28 cellular contexts compared by ENCODE assay signal in genomic region chr5:95084757-95085156, GRCh38.
DNase-seq lines count a peak whose midpoint lies in the region; ATAC-seq, FAIRE-seq and TF ChIP-seq lines count a peak whose summit lies in the region.
"Had no signal": no experiment of that assay in that cellular context is flagged by ENCODE, and none has a peak within 500 bp of the region (broad histone marks: within the 10 kb centered on the region; RNA-seq: fewer than 3 reads in every experiment).

No MANE protein-coding gene starts in this region.

- peaks cover 1% of the 10 kb centered on the region for H3K27me3 Mint-ChIP-seq in GM23338 (ENCODE audit: insufficient read depth, low read depth, poor library complexity)
- H3K27me3 Mint-ChIP-seq in CD4-positive, alpha-beta memory T cell, result peaks cover 2 to 3% of the 10 kb centered on the region in 2 donors

- H3K4me1 Mint-ChIP-seq in GM23338, result peaks cover 29% of the 10 kb centered on the region
- H3K4me1 Mint-ChIP-seq in CD4-positive, alpha-beta memory T cell, result peaks cover 5 to 11% (median 6%) of the 10 kb centered on the region in 4 donors

- H4K8ac ChIP-seq in H1 (ENCODE audit: extremely low read depth, insufficient read depth, low read length), result no peak overlapping the region

- no peak overlapping the region for H3K18ac ChIP-seq in H1 (ENCODE audit: extremely low read depth, low read length)

- H3K23ac ChIP-seq in H1 (ENCODE audit: insufficient read length), result no peak overlapping the region

- no peaks in the 10 kb centered on the region for H3K9me2 ChIP-seq in GM23338 (ENCODE audit: insufficient read depth)
- no peaks in the 10 kb centered on the region for H3K9me2 ChIP-seq in PC-3 (replicated peaks; ENCODE audit: low read length)
- H3K9me2 ChIP-seq: SK-N-SH had no signal

- TF ChIP-seq EP300 in A549 (IDR thresholded peaks at IDR 0.05) (no peak), H1 (IDR thresholded peaks at IDR 0.05; ENCODE audit: borderline replicate concordance in 1 of 2, low read depth in 2 of 2, low read length in 2 of 2) (no peak)

- no peaks in the 10 kb centered on the region for H3K9me3 Mint-ChIP-seq in GM23338
- H3K9me3 Mint-ChIP-seq in CD4-positive, alpha-beta memory T cell, result peaks cover 0 to 2% (median 0%) of the 10 kb centered on the region in 8 donors
- H3K9me3 Mint-ChIP-seq: T-helper 1 cell treated with Interleukin-12 subunit alpha and Interleukin-12 subunit beta and Interleukin-4 antibody, amounts not matched to agents 30 μg/mL and 1 μg/mL, for 36 hours had no signal

- H2BK20ac ChIP-seq in H1 (ENCODE audit: low read length), result no peak overlapping the region

- no peaks in the 10 kb centered on the region; the same call in 1 of the 2 replicates for H3K23me2 ChIP-seq in H1 (ENCODE audit: low read depth, low read length)

- H3K14ac ChIP-seq in H1 (ENCODE audit: insufficient read length), result no peak overlapping the region

- H3K27ac ChIP-seq in A549, result no peak overlapping the region
- no peak overlapping the region for H3K27ac ChIP-seq in GM23338 (ENCODE audit: low read depth)
- peak overlapping the region; percentile 70 for H3K27ac ChIP-seq in PC-3 (ENCODE audit: low read length)
- H3K27ac ChIP-seq in H1 (ENCODE audit: low read depth, low read length), result no peak overlapping the region
- no peak overlapping the region for H3K27ac ChIP-seq in CD4-positive, alpha-beta memory T cell (ENCODE audit: low read depth, low read length)
- H3K27ac ChIP-seq: Peyer's patch had no signal

- H3K9me3 ChIP-seq in A549 (no peaks in the 10 kb centered on the region), PC-3 (ENCODE audit: low read length) (no peaks in the 10 kb centered on the region), H1 (ENCODE audit: insufficient read depth in 2 of 2, low read depth in 1 of 2, low read length in 1 of 2) (no peaks in the 10 kb centered on the region)
- no peaks in the 10 kb centered on the region for H3K9me3 ChIP-seq in CD4-positive, alpha-beta memory T cell (ENCODE audit: control insufficient read depth in 1 of 2, low read length in 2 of 2)
- H3K9me3 ChIP-seq: Peyer's patch, SK-N-SH had no signal

- no peaks in the 10 kb centered on the region for H3K36me3 Mint-ChIP-seq in GM23338 (ENCODE audit: low read depth)
- H3K36me3 Mint-ChIP-seq in CD4-positive, alpha-beta memory T cell, result no peaks in the 10 kb centered on the region
- H3K36me3 Mint-ChIP-seq: CD4-positive, CD25-positive, alpha-beta regulatory T cell had no signal

- H4K20me1 ChIP-seq in GM23338 (replicated peaks; ENCODE audit: insufficient read depth) (no peaks in the 10 kb centered on the region), PC-3 (ENCODE audit: low read length) (0 out of 2 replicates have a peak, but pooled peaks cover 8% of the 10 kb centered on the region), H1 (replicated peaks in 1 of 2; ENCODE audit: control insufficient read depth in 1 of 2, insufficient read depth in 2 of 2, low read length in 2 of 2) (no peaks in the 10 kb centered on the region)

- TF ChIP-seq POLR2A in A549 (IDR thresholded peaks at IDR 0.05; ENCODE audit: low read length) (no peak), H1 (IDR thresholded peaks at IDR 0.05; ENCODE audit: control extremely low read depth in 1 of 2, low read depth in 2 of 2, low read length in 2 of 2) (no peak)

- H3K9ac ChIP-seq in PC-3 (ENCODE audit: low read length), result no peak overlapping the region
- H3K9ac ChIP-seq in H1 (replicated peaks in 1 of 4; ENCODE audit: extremely low read depth in 1 of 4, low read depth in 3 of 4, low read length in 3 of 4), result no peak overlapping the region
- H3K9ac ChIP-seq: SK-N-SH had no signal

- BruUV-seq in PC-3 (replicated peaks; lab: Mats Ljungman, UMichigan), result no TSS peak

- H2AFZ ChIP-seq in GM23338 (no peak overlapping the region), PC-3 (ENCODE audit: low read length) (no peak overlapping the region), H1 (ENCODE audit: low read length) (no peak overlapping the region)

- H3K27ac Mint-ChIP-seq in GM23338, result peak overlapping the region; percentile 33
- no peak overlapping the region for H3K27ac Mint-ChIP-seq in CD4-positive, alpha-beta memory T cell
- H3K27ac Mint-ChIP-seq: CD4-positive, CD25-positive, alpha-beta regulatory T cell; T-helper 1 cell treated with Interleukin-12 subunit alpha and Interleukin-12 subunit beta and Interleukin-4 antibody, amounts not matched to agents 30 μg/mL and 1 μg/mL, for 36 hours had no signal

- H3K27me3 ChIP-seq in GM23338 (ENCODE audit: insufficient read depth), result no peaks in the 10 kb centered on the region
- no peaks in the 10 kb centered on the region for H3K27me3 ChIP-seq in PC-3 (ENCODE audit: low read length)
- no peaks in the 10 kb centered on the region; a peak in 1 of 7 replicates for H3K27me3 ChIP-seq in H1 (replicated peaks in 1 of 4; ENCODE audit: control insufficient read depth in 3 of 4, extremely low read depth in 1 of 4, insufficient read depth in 3 of 4, low read length in 3 of 4)
- no peaks in the 10 kb centered on the region for H3K27me3 ChIP-seq in CD4-positive, alpha-beta memory T cell (ENCODE audit: insufficient read depth, low read length)
- H3K27me3 ChIP-seq: Peyer's patch had no signal

- no peak overlapping the region for H4K91ac ChIP-seq in H1 (replicated peaks; ENCODE audit: insufficient read length, low read length)

- H2BK5ac ChIP-seq in H1 (ENCODE audit: low read depth, low read length), result no peak overlapping the region

- peaks cover 39% of the 10 kb centered on the region for H3K4me1 ChIP-seq in A549
- peaks cover 22% of the 10 kb centered on the region for H3K4me1 ChIP-seq in GM23338 (ENCODE audit: insufficient read depth)
- H3K4me1 ChIP-seq in PC-3 (ENCODE audit: insufficient read depth, low read length), result peaks cover 35% of the 10 kb centered on the region
- peaks cover 0 to 7% (median 1%) of the 10 kb centered on the region in 4 experiments; a peak in 2 of 7 replicates for H3K4me1 ChIP-seq in H1 (replicated peaks in 1 of 4; ENCODE audit: control insufficient read depth in 3 of 4, insufficient read depth in 4 of 4, low read length in 3 of 4)
- no peaks in the 10 kb centered on the region for H3K4me1 ChIP-seq in CD4-positive, alpha-beta memory T cell (ENCODE audit: insufficient read depth, low read length)
- H3K4me1 ChIP-seq: Peyer's patch had no signal

- intact Hi-C loops in PC-3 (cut with micrococcal nuclease), result no loop called here
- intact Hi-C loops in CD4-positive, alpha-beta memory T cell (cut with micrococcal nuclease), result no loop called here
- intact Hi-C loops in posterior cingulate gyrus (cut with DNase I), result no loop called here

- H3K4me3 Mint-ChIP-seq in GM23338, result no peak overlapping the region
- no peak overlapping the region for H3K4me3 Mint-ChIP-seq in CD4-positive, alpha-beta memory T cell
- H3K4me3 Mint-ChIP-seq: CD4-positive, CD25-positive, alpha-beta regulatory T cell; T-helper 1 cell treated with Interleukin-12 subunit alpha and Interleukin-12 subunit beta and Interleukin-4 antibody, amounts not matched to agents 30 μg/mL and 1 μg/mL, for 36 hours had no signal

- H3K36me3 ChIP-seq in GM23338 (ENCODE audit: insufficient read depth), result no peaks in the 10 kb centered on the region
- H3K36me3 ChIP-seq in PC-3 (ENCODE audit: low read depth, low read length), result no peaks in the 10 kb centered on the region
- no peaks in the 10 kb centered on the region for H3K36me3 ChIP-seq in H1 (ENCODE audit: control insufficient read depth in 2 of 4, insufficient read depth in 4 of 4, low read length in 3 of 4)
- H3K36me3 ChIP-seq in CD4-positive, alpha-beta memory T cell (ENCODE audit: insufficient read depth, low read length), result no peaks in the 10 kb centered on the region
- H3K36me3 ChIP-seq: Peyer's patch had no signal

- no peak overlapping the region for H2AK5ac ChIP-seq in H1 (ENCODE audit: low read depth, low read length)

- FAIRE-seq in A549 (lab: Jason Lieb, UNC), result no peak
- no peak for FAIRE-seq in H1 (lab: Jason Lieb, UNC)
- FAIRE-seq: D721Med, GM12878, H54 had no signal

- H4K5ac ChIP-seq in H1 (ENCODE audit: insufficient read length, low read depth, low read length), result no peak overlapping the region

- no peak overlapping the region for H2BK12ac ChIP-seq in H1 (ENCODE audit: low read depth, low read length)

- H3K4me3 ChIP-seq in A549 (no peak overlapping the region), GM23338 (no peak overlapping the region), PC-3 (ENCODE audit: low read length) (no peak overlapping the region), H1 (ENCODE audit: extremely low read depth in 1 of 4, insufficient read depth in 2 of 4, low read depth in 3 of 4, low read length in 4 of 4) (no peak overlapping the region)
- H3K4me3 ChIP-seq in CD4-positive, alpha-beta memory T cell (ENCODE audit: low read length in 2 of 2), result no peak overlapping the region
- H3K4me3 ChIP-seq: GM12878, Peyer's patch had no signal

- H3K79me1 ChIP-seq in H1 (ENCODE audit: low read depth, low read length), result no peaks in the 10 kb centered on the region

- peak in 1 of 2 experiments; percentile 11 for DNase-seq in A549 (ENCODE audit: low read depth in 1 of 2, low spot score in 1 of 2)
- no peak for DNase-seq in GM23338 (ENCODE audit: low spot score)
- peak; percentile 59 for DNase-seq in PC-3
- DNase-seq in H1 (ENCODE audit: low read depth in 1 of 2, low spot score in 2 of 2), result no peak
- DNase-seq in CD4-positive, alpha-beta memory T cell, result no peak
- DNase-seq in RPMI8226, result no peak
- DNase-seq in posterior cingulate gyrus, result no peak
- DNase-seq: 8988T; CD4-positive, CD25-positive, alpha-beta regulatory T cell; GDM1; IMR-90; KG1; MM.1S; NCI-H1105; NCI-H1436 treated with DMSO at 0.1 percent for 48 hours; NCI-H187 treated with DMSO at 0.1 percent for 48 hours; NCI-H2107; NCI-H524 treated with DMSO at 0.1 percent for 48 hours; NCI-H82; NK-92 treated with Interleukin-12 subunit alpha and Interleukin-12 subunit beta, amount 100 ng/mL, for 24 hours; Peyer's patch; SK-N-SH; SW 1271 had no signal

- H3K79me2 ChIP-seq in GM23338 (replicated peaks; ENCODE audit: insufficient read depth), result no peaks in the 10 kb centered on the region
- peaks cover 11% of the 10 kb centered on the region for H3K79me2 ChIP-seq in PC-3 (ENCODE audit: low read length)
- H3K79me2 ChIP-seq in H1 (ENCODE audit: control insufficient read depth in 1 of 2, insufficient read depth in 2 of 2, low read length in 2 of 2), result no peaks in the 10 kb centered on the region

- TF ChIP-seq CTCF in A549 (IDR thresholded peaks at IDR 0.05) (no peak), GM23338 (conservative IDR thresholded peaks at IDR 0.05; ENCODE audit: low read depth in 2 of 2) (no peak), PC-3 (conservative IDR thresholded peaks at IDR 0.05; ENCODE audit: low read depth, low read length) (no peak), H1 (IDR thresholded peaks at IDR 0.05; ENCODE audit: control extremely low read depth in 1 of 3, insufficient read depth in 1 of 3, low read depth in 1 of 3, low read length in 3 of 3) (no peak)

- POLR2A ChIA-PET in A549 (lab: Yijun Ruan, JAX) (no interaction called here), PC-3 (lab: Charles Lee; ENCODE audit: unreplicated experiment) (no interaction called here), H1 (lab: Charles Lee; ENCODE audit: partially characterized antibody) (no interaction called here)
- POLR2A ChIA-PET in CD4-positive, alpha-beta memory T cell (lab: Charles Lee; ENCODE audit: partially characterized antibody), result no interaction called here

- no peaks in the 10 kb centered on the region for H3F3A ChIP-seq in GM23338 (replicated peaks; ENCODE audit: low read depth)
- H3F3A ChIP-seq in PC-3 (ENCODE audit: low read length, unreplicated experiment), result no peaks in the 10 kb centered on the region

- H3K4me2 ChIP-seq in A549, result peak overlapping the region; percentile 43
- no peak overlapping the region for H3K4me2 ChIP-seq in GM23338
- H3K4me2 ChIP-seq in PC-3 (ENCODE audit: low read length), result peak overlapping the region; percentile 67
- H3K4me2 ChIP-seq in H1 (ENCODE audit: insufficient read depth in 1 of 2, low read depth in 2 of 2, low read length in 2 of 2), result no peak overlapping the region
- H3K4me2 ChIP-seq: SK-N-SH had no signal

- no peak overlapping the region for H3K4ac ChIP-seq in H1 (replicated peaks; ENCODE audit: insufficient read length, low read depth, low read length)

- peak overlapping the region; percentile 24 for H3K56ac ChIP-seq in H1 (replicated peaks; ENCODE audit: insufficient read length, low read depth, low read length)

- peak in 1 of 2 experiments; percentile 58; a peak in 3 of 6 replicates for ATAC-seq in A549
- ATAC-seq in GM23338, result no peak
- peak; percentile 75 for ATAC-seq in PC-3
- ATAC-seq in GM21360 (IDR thresholded peaks at IDR 0.05; ENCODE audit: unreplicated experiment), result no peak
- ATAC-seq: GM12878 had no signal

- no peak overlapping the region for H2BK15ac ChIP-seq in H1 (ENCODE audit: low read length)

- TF ChIP-seq RAD21 in A549 (conservative IDR thresholded peaks at IDR 0.05 in 1 of 2, IDR thresholded peaks at IDR 0.05 in 1 of 2) (no peak), H1 (IDR thresholded peaks at IDR 0.05 in 1 of 2, conservative IDR thresholded peaks at IDR 0.05 in 1 of 2; ENCODE audit: low read depth in 2 of 2, low read length in 2 of 2) (no peak)

- no peak overlapping the region for H2BK120ac ChIP-seq in H1 (replicated peaks; ENCODE audit: low read depth, low read length)

- CTCF ChIA-PET in A549 (lab: Yijun Ruan, JAX), result interaction anchor here (0.7 kb wide), 1 partner anchor 1423 kb away, joined by 3 read pairs; no protein-coding TSS in a partner anchor
- CTCF ChIA-PET in PC-3 (lab: Charles Lee), result no interaction called here
- CTCF ChIA-PET in H1 (lab: Charles Lee; ENCODE audit: partially characterized antibody), result no interaction called here
- CTCF ChIA-PET in CD4-positive, alpha-beta memory T cell (lab: Charles Lee; ENCODE audit: partially characterized antibody), result no interaction called here

Comparison
In these comparisons a context has a peak if more than half of its experiments do, and no peak if none do; other contexts are left out.
1. H3K4me2 ChIP-seq: peak in A549 (single experiment) and PC-3 (single experiment); none in GM23338 (single experiment) and H1 (0 of 2).